22 cellular contexts compared by ENCODE assay signal in the genomic region with DNA sequence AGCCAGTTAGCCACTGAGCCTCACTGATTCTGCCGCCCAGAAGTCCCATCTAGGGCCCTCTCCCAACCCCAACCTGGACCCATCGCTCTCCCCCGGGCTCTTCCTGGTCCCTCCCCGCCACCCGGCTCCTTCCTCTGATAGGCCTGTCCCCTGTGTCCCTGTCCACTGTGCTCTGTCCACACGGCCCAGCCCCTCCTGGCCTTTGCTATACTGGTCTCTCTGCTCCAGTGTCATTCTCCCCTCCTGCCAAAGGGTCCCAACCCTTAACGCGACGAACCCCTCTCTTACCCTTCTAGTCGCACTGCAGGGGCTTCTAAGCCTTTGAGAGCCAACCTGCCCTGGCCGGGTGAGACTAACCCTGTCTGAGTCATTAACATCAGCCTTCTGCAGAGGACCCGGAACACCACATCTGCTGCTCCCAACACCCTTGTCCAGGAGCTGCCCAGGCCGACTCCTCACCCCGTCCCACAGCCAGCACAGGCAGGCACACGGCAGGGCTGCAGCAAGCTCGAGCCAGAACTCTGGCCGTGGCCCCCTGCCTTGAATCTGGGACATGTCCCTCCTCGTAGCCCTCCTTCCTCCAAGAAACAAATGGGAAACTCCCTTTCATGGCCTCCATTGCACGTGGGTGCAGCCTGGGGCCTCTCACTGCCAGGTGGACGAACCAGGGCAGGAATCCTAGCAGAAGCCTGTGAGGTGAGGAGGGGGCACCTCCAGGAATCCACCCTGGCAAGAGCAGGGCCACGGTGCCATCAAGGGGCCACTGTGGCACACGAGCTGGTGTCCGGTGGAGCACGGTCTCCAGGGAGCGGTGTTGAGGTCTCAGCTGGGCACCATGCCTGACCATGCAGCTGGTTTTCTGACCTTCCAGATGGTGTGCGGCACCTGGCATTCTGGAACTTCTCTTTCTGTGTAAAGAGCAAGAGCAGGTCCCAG.
DNase-seq lines count a peak whose midpoint lies in the region; ATAC-seq and TF ChIP-seq lines count a peak whose summit lies in the region.
"Had no signal": no experiment of that assay in that cellular context is flagged by ENCODE, and none has a peak within 500 bp of the region (broad histone marks: within the 10 kb centered on the region; RNA-seq: fewer than 3 reads in every experiment).

No MANE protein-coding gene starts in this region.

- no peak overlapping the region for H2BK120ac ChIP-seq in H9 (ENCODE audit: low read depth, low read length, poor library complexity, severe bottlenecking)

- no peak overlapping the region for H4K5ac ChIP-seq in H9 (ENCODE audit: insufficient read length, low read depth, low read length)

- H2AK5ac ChIP-seq in H9 (ENCODE audit: insufficient read length, low read length), result no peak overlapping the region

- no peak overlapping the region for H4K8ac ChIP-seq in H9 (replicated peaks; ENCODE audit: insufficient read length, low read depth, low read length)

- H3K23me2 ChIP-seq in H9 (ENCODE audit: insufficient read length, low read depth, low read length, poor library complexity, severe bottlenecking), result no peaks in the 10 kb centered on the region

- peak overlapping the region; percentile 41; the same call in 1 of the 2 replicates for H3K14ac ChIP-seq in H9 (ENCODE audit: insufficient read depth, low read length)

- no peak overlapping the region for H2AFZ ChIP-seq in H9 (ENCODE audit: low read length)

- H3K27me3 ChIP-seq in H9 (ENCODE audit: insufficient read depth, low read length) (no peaks in the 10 kb centered on the region), endodermal cell (ENCODE audit: control insufficient read depth, insufficient read depth, low read length, poor library complexity, severe bottlenecking) (no peaks in the 10 kb centered on the region), ovary (no peaks in the 10 kb centered on the region)
- H3K27me3 ChIP-seq: MG63 had no signal

- H3K9me3 Mint-ChIP-seq in H9 (no peaks in the 10 kb centered on the region), endodermal cell (no peaks in the 10 kb centered on the region)
- H3K9me3 Mint-ChIP-seq: CD8-positive, alpha-beta T cell had no signal

- H2BK15ac ChIP-seq in H9 (ENCODE audit: low read depth, low read length), result no peak overlapping the region

- no CpG with 5 or more reads among the region's 26 CpGs for WGBS in H9 (ENCODE audit: extremely low coverage, insufficient read length, low lambda C conversion rate)
- WGBS in endodermal cell (ENCODE audit: insufficient coverage in 1 of 2, insufficient read length in 1 of 2), 2 experiments, result 89 to 90% methylated on average over 14 to 26 of the region's 26 CpGs
- WGBS in ovary, 3 donors, result 78 to 80% (median 79%) methylated on average over 26 of the region's 26 CpGs

- no peaks in the 10 kb centered on the region for H3K79me2 ChIP-seq in H9 (ENCODE audit: insufficient read depth, low read length)

- peak overlapping the region in 2 of 3 experiments; percentile 49 to 75; a peak in 4 of 7 replicates for H3K27ac Mint-ChIP-seq in H9
- peak overlapping the region; percentile 26 for H3K27ac Mint-ChIP-seq in endodermal cell
- H3K27ac Mint-ChIP-seq: CD8-positive, alpha-beta T cell; IgD-negative memory B cell had no signal

- H3K4ac ChIP-seq in H9 (ENCODE audit: low read depth, low read length), result no peak overlapping the region; the same call in 1 of the 2 replicates

- no peak overlapping the region for H3K9ac ChIP-seq in H9 (ENCODE audit: extremely low read depth, insufficient read length, low read length)
- H3K9ac ChIP-seq in endodermal cell (ENCODE audit: extremely low read depth, low read length, poor library complexity, severe bottlenecking), result no peak overlapping the region

- no peak overlapping the region for H3K4me2 ChIP-seq in H9 (ENCODE audit: insufficient read depth, insufficient read length, low read length)
- H3K4me2 ChIP-seq: A549 had no signal

- no peak for TF ChIP-seq EP300 in ovary (IDR thresholded peaks at IDR 0.05)

- intact Hi-C loops in posterior vena cava (cut with DNase I), result no loop called here
- intact Hi-C loops in ovary (cut with DNase I), result no loop called here

- H2BK20ac ChIP-seq in H9 (ENCODE audit: low read depth, low read length, poor library complexity, severe bottlenecking), result no peak overlapping the region

- no peaks in the 10 kb centered on the region for H3K36me3 ChIP-seq in endodermal cell (ENCODE audit: control insufficient read depth, insufficient read depth, low read length)
- no peaks in the 10 kb centered on the region for H3K36me3 ChIP-seq in ovary
- H3K36me3 ChIP-seq: MG63 had no signal

- H3K4me1 Mint-ChIP-seq in H9, result peaks cover 4 to 8% of the 10 kb centered on the region in 2 experiments; a peak in 3 of 4 replicates
- no peaks in the 10 kb centered on the region for H3K4me1 Mint-ChIP-seq in endodermal cell

- no peaks in the 10 kb centered on the region for H3K79me1 ChIP-seq in H9 (ENCODE audit: insufficient read depth, low read depth, low read length, poor library complexity, severe bottlenecking)

- no peak for ATAC-seq in GM21825 (IDR thresholded peaks at IDR 0.05; ENCODE audit: unreplicated experiment)
- ATAC-seq: A549; CD8-positive, alpha-beta T cell; Panc1 had no signal

- H4K20me1 ChIP-seq in H9 (ENCODE audit: control insufficient read depth, insufficient read depth, insufficient read length), result no peaks in the 10 kb centered on the region

- H3K4me3 Mint-ChIP-seq in H9, result no peak overlapping the region
- no peak overlapping the region for H3K4me3 Mint-ChIP-seq in endodermal cell
- H3K4me3 Mint-ChIP-seq: CD8-positive, alpha-beta T cell had no signal

- no peak overlapping the region for H3K56ac ChIP-seq in H9 (ENCODE audit: insufficient read length, low read depth, low read length)

- H2BK12ac ChIP-seq in H9 (ENCODE audit: insufficient read length, low read depth, low read length), result no peak overlapping the region

- peak; percentile 32 for DNase-seq in NCI-H2196 treated with DMSO at 0.1 percent for 48 hours (lab: John Stamatoyannopoulos, UW; ENCODE audit: unreplicated experiment)
- no peak for DNase-seq in NCI-H2196 (lab: John Stamatoyannopoulos, UW; ENCODE audit: unreplicated experiment)
- DNase-seq in H9, result no peak
- no peak for DNase-seq in endodermal cell
- DNase-seq in posterior vena cava (ENCODE audit: low spot score), result peak; percentile 73
- no peak for DNase-seq in A172 (ENCODE audit: low spot score)
- no peak for DNase-seq in ovary
- DNase-seq: Calu3; CD8-positive, alpha-beta T cell; DND-41; HCEC 1CT; Kasumi-1; MG63; NCI-H1048; NCI-H146; NCI-H2029 treated with DMSO at 0.1 percent for 48 hours; NCI-H82; SW 1271 had no signal

- no peak overlapping the region for H3K18ac ChIP-seq in H9 (ENCODE audit: insufficient read length, low read depth, low read length)

- H3K27me3 Mint-ChIP-seq in H9 (ENCODE audit: low read depth), result no peaks in the 10 kb centered on the region; the same call in 1 of the 2 replicates
- peaks cover 11% of the 10 kb centered on the region for H3K27me3 Mint-ChIP-seq in endodermal cell (ENCODE audit: insufficient read depth)

- H3K4me3 ChIP-seq in endodermal cell (ENCODE audit: low read length) (no peak overlapping the region), ovary (no peak overlapping the region)
- H3K4me3 ChIP-seq: A549, MG63 had no signal

- H3K36me3 Mint-ChIP-seq in H9 (ENCODE audit: insufficient read depth in 1 of 3, low read depth in 3 of 3), result no peaks in the 10 kb centered on the region
- no peaks in the 10 kb centered on the region for H3K36me3 Mint-ChIP-seq in endodermal cell (ENCODE audit: low read depth)
- H3K36me3 Mint-ChIP-seq: CD8-positive, alpha-beta T cell had no signal

- H3K9me3 ChIP-seq in H9 (ENCODE audit: control insufficient read depth, low read depth, low read length) (no peaks in the 10 kb centered on the region), endodermal cell (ENCODE audit: control insufficient read depth, low read length) (no peaks in the 10 kb centered on the region), ovary (no peaks in the 10 kb centered on the region)
- H3K9me3 ChIP-seq: A549, MG63 had no signal

- no peak for TF ChIP-seq POLR2A in ovary (IDR thresholded peaks at IDR 0.05)

- no peak overlapping the region for H3K23ac ChIP-seq in H9 (ENCODE audit: insufficient read length, low read depth, low read length)

- H2BK5ac ChIP-seq in H9 (ENCODE audit: insufficient read length, low read length), result no peak overlapping the region

- TF ChIP-seq CTCF in H9 (conservative IDR thresholded peaks at IDR 0.05) (no peak), endodermal cell (conservative IDR thresholded peaks at IDR 0.05) (no peak), ovary (IDR thresholded peaks at IDR 0.05) (no peak)

- H3K4me1 ChIP-seq in H9 (ENCODE audit: insufficient read depth, low read length) (no peaks in the 10 kb centered on the region), endodermal cell (ENCODE audit: control insufficient read depth, insufficient read depth, low read length) (no peaks in the 10 kb centered on the region), ovary (ENCODE audit: insufficient read depth) (no peaks in the 10 kb centered on the region)

- no peak overlapping the region for H3T11ph ChIP-seq in H9 (ENCODE audit: low read length)

- H4K91ac ChIP-seq in H9 (ENCODE audit: insufficient read length, low read depth, low read length), result no peak overlapping the region

- H3K27ac ChIP-seq in H9 (ENCODE audit: insufficient read length, low read depth, low read length) (no peak overlapping the region), endodermal cell (ENCODE audit: low read depth, low read length) (no peak overlapping the region), ovary (no peak overlapping the region)
- H3K27ac ChIP-seq: A549 had no signal

Comparison
In these comparisons a context has a peak if more than half of its experiments do, and no peak if none do; other contexts are left out.
1. DNase-seq: peak in NCI-H2196 treated with DMSO at 0.1 percent for 48 hours (single experiment) and posterior vena cava (single experiment); none in NCI-H2196 (single experiment), H9 (single experiment), endodermal cell (single experiment), A172 (single experiment) and ovary (0 of 5).